Comparison of ENCODE assay signal across 7 cellular contexts in genomic region chr5:124599048-124599973, GRCh38.
DNase-seq lines count a peak whose midpoint lies in the region; ATAC-seq, FAIRE-seq and TF ChIP-seq lines count a peak whose summit lies in the region.

No MANE protein-coding gene starts in this region.

- H3K27me3 ChIP-seq in Loucy (ENCODE audit: insufficient read depth, low read length, poor library complexity, severe bottlenecking), result no peaks in the 10 kb centered on the region

- no peak overlapping the region for H3K4me3 Mint-ChIP-seq in activated T-helper 17 cell treated with anti-CD3 and anti-CD28 coated beads, Interleukin-2, amount 50 U/mL, for 72 hours
- no peak overlapping the region for H3K4me3 Mint-ChIP-seq in T-cell

- peaks cover 6% of the 10 kb centered on the region for H3K4me1 ChIP-seq in Loucy (ENCODE audit: insufficient read depth, low read length, poor library complexity, severe bottlenecking)

- H3K79me2 ChIP-seq in Loucy (ENCODE audit: insufficient read depth, low read length), result no peaks in the 10 kb centered on the region

- no peaks in the 10 kb centered on the region for H3K9me2 ChIP-seq in Loucy (replicated peaks; ENCODE audit: low read depth, low read length)

- no peaks in the 10 kb centered on the region for H4K20me1 ChIP-seq in Loucy (ENCODE audit: insufficient read depth, low read length, poor library complexity, severe bottlenecking)

- ATAC-seq in GM19455 (IDR thresholded peaks at IDR 0.05; ENCODE audit: unreplicated experiment) (peak; percentile 63), T-cell (replicated peaks in 1 of 4) (no peak)
- no peak for ATAC-seq in activated T-helper 17 cell treated with anti-CD3 and anti-CD28 coated beads, Interleukin-2, amount 50 U/mL, for 72 hours (replicated peaks)

- no peaks in the 10 kb centered on the region for H3F3A ChIP-seq in Loucy (ENCODE audit: low read depth)

- FAIRE-seq in islet of Langerhans (lab: Jason Lieb, UNC), result peak; percentile 100

- no peak overlapping the region for H3K27ac Mint-ChIP-seq in activated T-helper 17 cell treated with anti-CD3 and anti-CD28 coated beads, Interleukin-2, amount 50 U/mL, for 72 hours
- no peak overlapping the region for H3K27ac Mint-ChIP-seq in T-cell

- H3K27me3 Mint-ChIP-seq in activated T-helper 17 cell treated with anti-CD3 and anti-CD28 coated beads, Interleukin-2, amount 50 U/mL, for 72 hours, result peaks cover 3% of the 10 kb centered on the region
- H3K27me3 Mint-ChIP-seq in T-cell, result peaks cover 4 to 14% of the 10 kb centered on the region in 2 donors

- no peak overlapping the region for H3K9ac ChIP-seq in Loucy (ENCODE audit: low read depth, low read length, poor library complexity, severe bottlenecking)

- H3K4me3 ChIP-seq in Loucy (ENCODE audit: low read length, poor library complexity, severe bottlenecking), result no peak overlapping the region

- DNase-seq in amniotic epithelial cell (ENCODE audit: low read depth) (peak; percentile 89), GOT3 (lab: John Stamatoyannopoulos, UW) (no peak), T-cell (no peak)

- H3K36me3 ChIP-seq in Loucy (ENCODE audit: insufficient read depth, low read length), result no peaks in the 10 kb centered on the region

- 0 out of 2 replicates have a peak overlapping the region, but pooled peaks have one; percentile 58 for H2AFZ ChIP-seq in Loucy (ENCODE audit: low read length)

- peak overlapping the region; percentile 58 for H3K4me2 ChIP-seq in Loucy (ENCODE audit: low read depth, low read length, poor library complexity, severe bottlenecking)

- H3K36me3 Mint-ChIP-seq in activated T-helper 17 cell treated with anti-CD3 and anti-CD28 coated beads, Interleukin-2, amount 50 U/mL, for 72 hours (ENCODE audit: low read depth), result no peaks in the 10 kb centered on the region
- no peaks in the 10 kb centered on the region for H3K36me3 Mint-ChIP-seq in T-cell

- POLR2A ChIA-PET in T-cell (lab: Charles Lee), result interaction anchor here in 1 of 2 donors (0.5 kb wide), 1 partner anchor 66 kb away, joined by 3 read pairs; no protein-coding TSS in a partner anchor

- no peaks in the 10 kb centered on the region for H3K9me3 ChIP-seq in Loucy (ENCODE audit: insufficient read depth, low read depth, low read length)

- no peak for TF ChIP-seq CTCF in Loucy (conservative IDR thresholded peaks at IDR 0.05; ENCODE audit: low read length)

- no peaks in the 10 kb centered on the region for H3K4me1 Mint-ChIP-seq in activated T-helper 17 cell treated with anti-CD3 and anti-CD28 coated beads, Interleukin-2, amount 50 U/mL, for 72 hours
- H3K4me1 Mint-ChIP-seq in T-cell, result no peaks in the 10 kb centered on the region

- no peaks in the 10 kb centered on the region for H3K9me3 Mint-ChIP-seq in activated T-helper 17 cell treated with anti-CD3 and anti-CD28 coated beads, Interleukin-2, amount 50 U/mL, for 72 hours
- no peaks in the 10 kb centered on the region for H3K9me3 Mint-ChIP-seq in T-cell

- CTCF ChIA-PET in T-cell (lab: Charles Lee), result no interaction called here
